In genomic region chr18:79798346-79798998, GRCh38 we compare ENCODE assay signal across 10 cellular contexts. TPM values are rescaled to one million over a fixed set of nuclear protein-coding genes. Genes with fewer than 3 reads are reported as not detected.
DNase-seq lines count a peak whose midpoint lies in the region; ATAC-seq, FAIRE-seq and TF ChIP-seq lines count a peak whose summit lies in the region.
"Had no signal": no experiment of that assay in that cellular context is flagged by ENCODE, and none has a peak within 500 bp of the region (broad histone marks: within the 10 kb centered on the region; RNA-seq: fewer than 3 reads in every experiment).

No MANE protein-coding gene starts in this region.

- no peaks in the 10 kb centered on the region for H3K79me1 ChIP-seq in H1 (ENCODE audit: low read depth, low read length)

- intact Hi-C loops in mucosa of descending colon (cut with DNase I, micrococcal nuclease): no loop called here
- intact Hi-C loops in tibial artery (cut with DNase I; ENCODE audit: low total_unique reads): no loop called here

- TF ChIP-seq CTCF in H1 (IDR thresholded peaks at IDR 0.05; ENCODE audit: control extremely low read depth in 1 of 3, insufficient read depth in 1 of 3, low read depth in 1 of 3, low read length in 3 of 3) (no peak), mucosa of descending colon (IDR thresholded peaks at IDR 0.05) (no peak), tibial artery (IDR thresholded peaks at IDR 0.05) (no peak)

- no peak overlapping the region for H2BK120ac ChIP-seq in H1 (replicated peaks; ENCODE audit: low read depth, low read length)

- no peak for DNase-seq in activated naive CD8-positive, alpha-beta T cell treated with anti-CD3 and anti-CD28 coated beads for 36 hours
- DNase-seq in H1 (ENCODE audit: low read depth in 1 of 2, low spot score in 2 of 2) (peak in 1 of 2 experiments; percentile 73), mucosa of descending colon (peak in 2 of 3 donors; percentile 21 to 48), tibial artery (no peak), middle frontal gyrus (ENCODE audit: extremely low spot score, low spot score) (no peak)
- DNase-seq: activated naive CD4-positive, alpha-beta T cell treated with anti-CD3 and anti-CD28 coated beads, Interleukin-2, amount 50 U/mL, for 16 hours had no signal

- peaks cover 24% of the 10 kb centered on the region for H3K27me3 Mint-ChIP-seq in activated naive CD8-positive, alpha-beta T cell
- peaks cover 33% of the 10 kb centered on the region for H3K27me3 Mint-ChIP-seq in activated naive CD8-positive, alpha-beta T cell treated with anti-CD3 and anti-CD28 coated beads for 36 hours

- no peak overlapping the region for H2BK20ac ChIP-seq in H1 (ENCODE audit: low read length)

- no peak overlapping the region; the same call in 1 of the 2 replicates for H2AFZ ChIP-seq in H1 (ENCODE audit: low read length)

- H3K4me3 ChIP-seq in H1 (ENCODE audit: extremely low read depth in 1 of 4, insufficient read depth in 2 of 4, low read depth in 3 of 4, low read length in 4 of 4) (peak overlapping the region; percentile 33 to 76 (median 60)), mucosa of descending colon (no peak overlapping the region), tibial artery (peak overlapping the region; percentile 11 to 40)

- no peak overlapping the region; the same call in 1 of the 2 replicates for H3K18ac ChIP-seq in H1 (ENCODE audit: extremely low read depth, low read length)

- H3K4me1 ChIP-seq in H1 (replicated peaks in 1 of 4; ENCODE audit: control insufficient read depth in 3 of 4, insufficient read depth in 4 of 4, low read length in 3 of 4): peaks cover 0 to 12% (median 5%) of the 10 kb centered on the region in 4 experiments; a peak in 5 of 7 replicates
- peaks cover 16% of the 10 kb centered on the region for H3K4me1 ChIP-seq in mucosa of descending colon (ENCODE audit: low read depth)
- peaks cover 0 to 19% (median 17%) of the 10 kb centered on the region in 4 donors for H3K4me1 ChIP-seq in tibial artery

- H2AK5ac ChIP-seq in H1 (ENCODE audit: low read depth, low read length): no peak overlapping the region

- no peak overlapping the region for H3K9ac ChIP-seq in H1 (replicated peaks in 1 of 4; ENCODE audit: extremely low read depth in 1 of 4, low read depth in 3 of 4, low read length in 3 of 4)

- TF ChIP-seq POLR2A in H1 (IDR thresholded peaks at IDR 0.05; ENCODE audit: control extremely low read depth in 1 of 2, low read depth in 2 of 2, low read length in 2 of 2): no peak

- TF ChIP-seq RAD21 in H1 (IDR thresholded peaks at IDR 0.05 in 1 of 2, conservative IDR thresholded peaks at IDR 0.05 in 1 of 2; ENCODE audit: low read depth in 2 of 2, low read length in 2 of 2): no peak

- no peak overlapping the region for H3K27ac Mint-ChIP-seq in activated naive CD8-positive, alpha-beta T cell
- no peak overlapping the region for H3K27ac Mint-ChIP-seq in activated naive CD8-positive, alpha-beta T cell treated with anti-CD3 and anti-CD28 coated beads for 36 hours

- POLR2A ChIA-PET in H1 (lab: Charles Lee; ENCODE audit: partially characterized antibody): no interaction called here

- no peaks in the 10 kb centered on the region for H3K36me3 Mint-ChIP-seq in activated naive CD8-positive, alpha-beta T cell
- H3K36me3 Mint-ChIP-seq in activated naive CD8-positive, alpha-beta T cell treated with anti-CD3 and anti-CD28 coated beads for 36 hours: no peaks in the 10 kb centered on the region

- H3K36me3 ChIP-seq in H1 (ENCODE audit: control insufficient read depth in 2 of 4, insufficient read depth in 4 of 4, low read length in 3 of 4): no peaks in the 10 kb centered on the region
- H3K36me3 ChIP-seq in mucosa of descending colon (ENCODE audit: low read depth): no peaks in the 10 kb centered on the region
- H3K36me3 ChIP-seq in tibial artery: no peaks in the 10 kb centered on the region

- H3K27ac ChIP-seq in H1 (ENCODE audit: low read depth, low read length): no peak overlapping the region
- no peak overlapping the region for H3K27ac ChIP-seq in tibial artery

- no peak overlapping the region for H2BK15ac ChIP-seq in H1 (ENCODE audit: low read length)

- no peak overlapping the region for H3K56ac ChIP-seq in H1 (replicated peaks; ENCODE audit: insufficient read length, low read depth, low read length)

- ATAC-seq in mucosa of descending colon: peak; percentile 11
- ATAC-seq in GM18868 (IDR thresholded peaks at IDR 0.05; ENCODE audit: unreplicated experiment): no peak
- no peak for ATAC-seq in esophagus mucosa

- H3K4me1 Mint-ChIP-seq in activated naive CD8-positive, alpha-beta T cell (ENCODE audit: low read depth): peaks cover 14% of the 10 kb centered on the region
- H3K4me1 Mint-ChIP-seq in activated naive CD8-positive, alpha-beta T cell treated with anti-CD3 and anti-CD28 coated beads for 36 hours: peaks cover 9% of the 10 kb centered on the region

- 5% methylated on average over 36 of the region's 78 CpGs; no CpG with 5 or more reads in 1 of the 2 experiments for WGBS in H1 (ENCODE audit: extremely low coverage in 1 of 2, insufficient coverage in 1 of 2, insufficient read length in 1 of 2, insufficient replicate concordance in 2 of 2, low coverage in 1 of 2, low lambda C conversion rate in 2 of 2, missing lambda C conversion rate in 1 of 2), 2 experiments

- TF ChIP-seq EP300 in H1 (IDR thresholded peaks at IDR 0.05; ENCODE audit: borderline replicate concordance in 1 of 2, low read depth in 2 of 2, low read length in 2 of 2): no peak

- H2BK5ac ChIP-seq in H1 (ENCODE audit: low read depth, low read length): no peak overlapping the region

- H3K9me3 ChIP-seq in H1 (ENCODE audit: insufficient read depth in 2 of 2, low read depth in 1 of 2, low read length in 1 of 2) (no peaks in the 10 kb centered on the region), mucosa of descending colon (no peaks in the 10 kb centered on the region), tibial artery (no peaks in the 10 kb centered on the region)

- no peak overlapping the region for H3K4ac ChIP-seq in H1 (replicated peaks; ENCODE audit: insufficient read length, low read depth, low read length)

- H4K91ac ChIP-seq in H1 (replicated peaks; ENCODE audit: insufficient read length, low read length): no peak overlapping the region

- peak overlapping the region; percentile 75 to 89 for H3K4me2 ChIP-seq in H1 (ENCODE audit: insufficient read depth in 1 of 2, low read depth in 2 of 2, low read length in 2 of 2)

- H3K27me3 ChIP-seq in H1 (replicated peaks in 1 of 4; ENCODE audit: control insufficient read depth in 3 of 4, extremely low read depth in 1 of 4, insufficient read depth in 3 of 4, low read length in 3 of 4) (peaks cover 22 to 45% (median 41%) of the 10 kb centered on the region in 4 experiments), tibial artery (peaks cover 5 to 54% of the 10 kb centered on the region in 2 donors)

- H4K5ac ChIP-seq in H1 (ENCODE audit: insufficient read length, low read depth, low read length): no peak overlapping the region

- H4K8ac ChIP-seq in H1 (ENCODE audit: extremely low read depth, insufficient read depth, low read length): no peak overlapping the region

- no peak overlapping the region for H3K14ac ChIP-seq in H1 (ENCODE audit: insufficient read length)

- H3K23ac ChIP-seq in H1 (ENCODE audit: insufficient read length): no peak overlapping the region

- peaks cover 8% of the 10 kb centered on the region; the same call in 1 of the 2 replicates for H3K23me2 ChIP-seq in H1 (ENCODE audit: low read depth, low read length)

- CTCF ChIA-PET in H1 (lab: Charles Lee; ENCODE audit: partially characterized antibody): interaction anchor here (0.5 to 1.9 kb wide), 4 partner anchors 115 to 261 kb away, joined by 3 to 4 read pairs (median 3); no protein-coding TSS in a partner anchor

- FAIRE-seq in H1 (lab: Jason Lieb, UNC): no peak
- FAIRE-seq: frontal cortex had no signal

- no peaks in the 10 kb centered on the region for H3K9me3 Mint-ChIP-seq in activated naive CD8-positive, alpha-beta T cell (ENCODE audit: low read depth)
- H3K9me3 Mint-ChIP-seq in activated naive CD8-positive, alpha-beta T cell treated with anti-CD3 and anti-CD28 coated beads for 36 hours: no peaks in the 10 kb centered on the region

- no peak overlapping the region for H2BK12ac ChIP-seq in H1 (ENCODE audit: low read depth, low read length)

- H4K20me1 ChIP-seq in H1 (replicated peaks in 1 of 2; ENCODE audit: control insufficient read depth in 1 of 2, insufficient read depth in 2 of 2, low read length in 2 of 2): peaks cover 1 to 6% of the 10 kb centered on the region in 2 experiments

- H3K4me3 Mint-ChIP-seq in activated naive CD8-positive, alpha-beta T cell: peak overlapping the region; percentile 38
- H3K4me3 Mint-ChIP-seq in activated naive CD8-positive, alpha-beta T cell treated with anti-CD3 and anti-CD28 coated beads for 36 hours: no peak overlapping the region

- H3K79me2 ChIP-seq in H1 (ENCODE audit: control insufficient read depth in 1 of 2, insufficient read depth in 2 of 2, low read length in 2 of 2): no peaks in the 10 kb centered on the region

TF ChIP-seq in H1, 55 proteins besides CTCF, POLR2A, EP300 and RAD21 (continues in another document):
- TF ChIP-seq GABPA (IDR thresholded peaks at IDR 0.05; ENCODE audit: borderline replicate concordance, insufficient read depth, low read length): 0 out of 2 replicates have a peak, but pooled peaks have one; percentile 33
- TF ChIP-seq KDM4A (IDR thresholded peaks at IDR 0.05; ENCODE audit: low read depth, low read length, severe bottlenecking): peak; percentile 86
- peak; percentile 85 for TF ChIP-seq EZH2 (IDR thresholded peaks at IDR 0.05; ENCODE audit: low read depth, low read length, severe bottlenecking)
- no peak for TF ChIP-seq ZNF274 (IDR thresholded peaks at IDR 0.05; ENCODE audit: borderline replicate concordance, extremely low read depth, low read length)
- TF ChIP-seq HDAC2 (IDR thresholded peaks at IDR 0.05; ENCODE audit: borderline replicate concordance in 1 of 2, low read depth in 2 of 2, low read length in 2 of 2): 0 out of 4 replicates have a peak, but pooled peaks of 1 of the 2 experiments have one; percentile 20

RNA-seq across cellular contexts. Expression of gene KCNG2, which starts 0.7 kb away (rescaled TPM):
- total RNA-seq in activated naive CD8-positive, alpha-beta T cell treated with anti-CD3 and anti-CD28 coated beads for 36 hours: not detected
- total RNA-seq in H1 (2021; fragmentation: NEBNext Ultra II Directional; extraction: Animal tissue kit (Norgen Biotek cat#: 25700)): 0.19 TPM in 1 of 2 replicates, not detected in the other
- 0.71 and 0.74 TPM in 2 replicates for polyA plus RNA-seq in H1 (2011; rRNA removed)
- 0.52 TPM for polyA plus RNA-seq in H1 (2011; cell fraction: cytosol; rRNA removed)
- polyA plus RNA-seq in H1 (2011; cell fraction: nucleus; rRNA removed): 0.57 TPM
- polyA plus RNA-seq in H1 (2012, experiment 1 of 2): 0.23 to 0.52 TPM (median 0.32 TPM) in 3 of 4 replicates, not detected in the other
- 0.14 TPM for polyA plus RNA-seq in H1 (2012, experiment 2 of 2)
- 0.10 TPM for polyA plus RNA-seq in H1 (2013, experiment 1 of 2)
- 0.04 TPM for polyA plus RNA-seq in H1 (2013, experiment 2 of 2)
- 0.13 TPM in 1 of 2 replicates, not detected in the other for polyA minus RNA-seq in H1 (2011; rRNA and poly(A)+ RNA removed)
- not detected for polyA minus RNA-seq in H1 (2011; cell fraction: cytosol; rRNA and poly(A)+ RNA removed)
- not detected for polyA minus RNA-seq in H1 (2011; cell fraction: nucleus; rRNA and poly(A)+ RNA removed)
- total RNA-seq in mucosa of descending colon (under 1 TPM in 1 of 3 donors, not detected in 2; 0.19 TPM), esophagus mucosa (0.20 TPM)

Comparison
In these comparisons a context has a peak if more than half of its experiments do, and no peak if none do; other contexts are left out.
1. DNase-seq: peak in mucosa of descending colon (2 of 3); none in activated naive CD8-positive, alpha-beta T cell treated with anti-CD3 and anti-CD28 coated beads for 36 hours (single experiment), tibial artery (0 of 2) and middle frontal gyrus (single experiment).